Comparison of ENCODE assay signal across 13 cellular contexts in genomic region chr12:124563809-124564208, GRCh38. TPM values are rescaled to one million over a fixed set of nuclear protein-coding genes. Genes with fewer than 3 reads are reported as not detected.
A peak's percentile ranks its signal among the peaks of the same experiment; 100 is the strongest.
DNase-seq lines count a peak whose midpoint lies in the region; ATAC-seq, FAIRE-seq and TF ChIP-seq lines count a peak whose summit lies in the region.
"Had no signal": no experiment of that assay in that cellular context is flagged by ENCODE, and none has a peak within 500 bp of the region (broad histone marks: within the 10 kb centered on the region; RNA-seq: fewer than 3 reads in every experiment).

No MANE protein-coding gene starts in this region.

- CTCF ChIA-PET in CD4-positive, alpha-beta T cell (lab: Charles Lee), result no interaction called here

- H3K27ac ChIP-seq in CD4-positive, alpha-beta T cell (ENCODE audit: low read depth, low read length), result no peak overlapping the region
- peak overlapping the region in 1 of 4 donors; percentile 29 for H3K27ac ChIP-seq in pancreas
- H3K27ac ChIP-seq: KMS-11 had no signal

- peak overlapping the region; percentile 66 for H3K4me3 Mint-ChIP-seq in CD4-positive, alpha-beta T cell
- H3K4me3 Mint-ChIP-seq in endothelial cell (ENCODE audit: unreplicated experiment), result no peak overlapping the region
- no peak overlapping the region for H3K4me3 Mint-ChIP-seq in progenitor cell of endocrine pancreas (ENCODE audit: low read depth)
- no peak overlapping the region for H3K4me3 Mint-ChIP-seq in activated T-cell treated with anti-CD3 and anti-CD28 coated beads, Interleukin-2, amount 50 U/mL, for 24 hours
- H3K4me3 Mint-ChIP-seq: memory B cell had no signal

- intact Hi-C loops in CD4-positive, alpha-beta T cell (cut with DNase I, micrococcal nuclease), result loop anchor here (10.0 kb wide), 2 partner anchors 109 to 529 kb away; no protein-coding TSS in a partner anchor
- intact Hi-C loops in pancreas (cut with DNase I), result loop anchor here in 1 of 3 donors (5.0 kb wide), 1 partner anchor 42 kb away; no protein-coding TSS in a partner anchor

- no peak for DNase-seq in CD4-positive, alpha-beta T cell
- DNase-seq in endothelial cell (ENCODE audit: low spot score) (no peak), progenitor cell of endocrine pancreas (ENCODE audit: low spot score, unreplicated experiment) (no peak), pancreas (no peak)
- no peak for DNase-seq in activated T-cell treated with anti-CD3 and anti-CD28 coated beads, Interleukin-2, amount 50 U/mL, for 48 hours
- DNase-seq in activated T-cell treated with anti-CD3 and anti-CD28 coated beads, Interleukin-2, amount 50 U/mL, for 24 hours, result no peak
- DNase-seq: amniotic stem cell, NCI-H1436 treated with DMSO at 0.1 percent for 48 hours had no signal

- H3K27me3 ChIP-seq in CD4-positive, alpha-beta T cell (ENCODE audit: control insufficient read depth, insufficient read depth, low read length), result no peaks in the 10 kb centered on the region
- H3K27me3 ChIP-seq in Loucy (ENCODE audit: insufficient read depth, low read length, poor library complexity, severe bottlenecking) (no peaks in the 10 kb centered on the region), pancreas (no peaks in the 10 kb centered on the region)

- no peaks in the 10 kb centered on the region for H3K9me2 ChIP-seq in Loucy (replicated peaks; ENCODE audit: low read depth, low read length)

- H3K27ac Mint-ChIP-seq in CD4-positive, alpha-beta T cell, result peak overlapping the region; percentile 51
- H3K27ac Mint-ChIP-seq in endothelial cell (ENCODE audit: unreplicated experiment), result peak overlapping the region; percentile 24
- peak overlapping the region; percentile 76 for H3K27ac Mint-ChIP-seq in progenitor cell of endocrine pancreas
- H3K27ac Mint-ChIP-seq in activated T-cell treated with anti-CD3 and anti-CD28 coated beads, Interleukin-2, amount 50 U/mL, for 24 hours, result no peak overlapping the region
- H3K27ac Mint-ChIP-seq: memory B cell had no signal

- H3K4me1 ChIP-seq in Loucy (ENCODE audit: insufficient read depth, low read length, poor library complexity, severe bottlenecking) (peaks cover 29% of the 10 kb centered on the region), pancreas (peaks cover 3 to 10% (median 7%) of the 10 kb centered on the region in 3 donors)

- no peaks in the 10 kb centered on the region for H3K9me3 Mint-ChIP-seq in CD4-positive, alpha-beta T cell
- H3K9me3 Mint-ChIP-seq in endothelial cell (ENCODE audit: unreplicated experiment) (no peaks in the 10 kb centered on the region), progenitor cell of endocrine pancreas (ENCODE audit: low read depth) (no peaks in the 10 kb centered on the region)
- no peaks in the 10 kb centered on the region for H3K9me3 Mint-ChIP-seq in activated T-cell treated with anti-CD3 and anti-CD28 coated beads, Interleukin-2, amount 50 U/mL, for 24 hours

- ATAC-seq in CD4-positive, alpha-beta T cell (ENCODE audit: poor library complexity), result no peak
- ATAC-seq in pancreas (no peak), GM21825 (IDR thresholded peaks at IDR 0.05; ENCODE audit: unreplicated experiment) (no peak)

- no peaks in the 10 kb centered on the region for H3K27me3 Mint-ChIP-seq in CD4-positive, alpha-beta T cell
- H3K27me3 Mint-ChIP-seq in endothelial cell (ENCODE audit: unreplicated experiment) (peaks cover 4% of the 10 kb centered on the region), progenitor cell of endocrine pancreas (no peaks in the 10 kb centered on the region)
- H3K27me3 Mint-ChIP-seq in activated T-cell treated with anti-CD3 and anti-CD28 coated beads, Interleukin-2, amount 50 U/mL, for 24 hours, result no peaks in the 10 kb centered on the region
- H3K27me3 Mint-ChIP-seq: memory B cell had no signal

- H3K79me2 ChIP-seq in Loucy (ENCODE audit: insufficient read depth, low read length), result peaks cover 82% of the 10 kb centered on the region

- no peaks in the 10 kb centered on the region for H3K9me3 ChIP-seq in CD4-positive, alpha-beta T cell (ENCODE audit: control insufficient read depth, low read length)
- H3K9me3 ChIP-seq in Loucy (ENCODE audit: insufficient read depth, low read depth, low read length), result no peaks in the 10 kb centered on the region
- no peaks in the 10 kb centered on the region for H3K9me3 ChIP-seq in pancreas

- no peak overlapping the region for H3K9ac ChIP-seq in Loucy (ENCODE audit: low read depth, low read length, poor library complexity, severe bottlenecking)
- H3K9ac ChIP-seq: KMS-11 had no signal

- TF ChIP-seq CTCF in CD4-positive, alpha-beta T cell (IDR thresholded peaks at IDR 0.05), result no peak
- no peak for TF ChIP-seq CTCF in Loucy (conservative IDR thresholded peaks at IDR 0.05; ENCODE audit: low read length)
- no peak for TF ChIP-seq CTCF in endothelial cell (IDR thresholded peaks at IDR 0.05; ENCODE audit: unreplicated experiment)
- no peak for TF ChIP-seq CTCF in progenitor cell of endocrine pancreas (IDR thresholded peaks at IDR 0.05; ENCODE audit: unreplicated experiment)
- TF ChIP-seq CTCF in pancreas (IDR thresholded peaks at IDR 0.05), result no peak

- peak overlapping the region; percentile 59 for H3K4me2 ChIP-seq in Loucy (ENCODE audit: low read depth, low read length, poor library complexity, severe bottlenecking)
- H3K4me2 ChIP-seq: KMS-11 had no signal

- POLR2A ChIA-PET in CD4-positive, alpha-beta T cell (lab: Charles Lee), result no interaction called here

- H3K4me1 Mint-ChIP-seq in CD4-positive, alpha-beta T cell (ENCODE audit: low read depth), result peaks cover 58% of the 10 kb centered on the region
- peaks cover 15% of the 10 kb centered on the region for H3K4me1 Mint-ChIP-seq in endothelial cell (ENCODE audit: unreplicated experiment)
- peaks cover 27% of the 10 kb centered on the region for H3K4me1 Mint-ChIP-seq in progenitor cell of endocrine pancreas (ENCODE audit: low read depth)
- H3K4me1 Mint-ChIP-seq in activated T-cell treated with anti-CD3 and anti-CD28 coated beads, Interleukin-2, amount 50 U/mL, for 24 hours (ENCODE audit: low read depth), result peaks cover 51% of the 10 kb centered on the region

- H4K20me1 ChIP-seq in Loucy (ENCODE audit: insufficient read depth, low read length, poor library complexity, severe bottlenecking), result peaks cover 76% of the 10 kb centered on the region

- FAIRE-seq in pancreas (lab: Jason Lieb, UNC), result no peak
- FAIRE-seq: GM12891 had no signal

- WGBS in pancreas, 2 donors, result 76% methylated on average over 10 of the region's 10 CpGs

- H3K36me3 Mint-ChIP-seq in CD4-positive, alpha-beta T cell (ENCODE audit: low read depth), result peaks cover 4% of the 10 kb centered on the region
- H3K36me3 Mint-ChIP-seq in endothelial cell (ENCODE audit: low read depth, unreplicated experiment), result peaks cover 4% of the 10 kb centered on the region
- H3K36me3 Mint-ChIP-seq in progenitor cell of endocrine pancreas (ENCODE audit: insufficient read depth), result no peaks in the 10 kb centered on the region
- H3K36me3 Mint-ChIP-seq in activated T-cell treated with anti-CD3 and anti-CD28 coated beads, Interleukin-2, amount 50 U/mL, for 24 hours (ENCODE audit: low read depth), result peaks cover 9% of the 10 kb centered on the region

- H3F3A ChIP-seq in Loucy (ENCODE audit: low read depth), result no peaks in the 10 kb centered on the region

- H3K36me3 ChIP-seq in Loucy (ENCODE audit: insufficient read depth, low read length) (no peaks in the 10 kb centered on the region), pancreas (no peaks in the 10 kb centered on the region)

- H3K4me3 ChIP-seq in Loucy (ENCODE audit: low read length, poor library complexity, severe bottlenecking), result peak overlapping the region; percentile 52
- no peak overlapping the region for H3K4me3 ChIP-seq in pancreas

- no peak overlapping the region for H2AFZ ChIP-seq in Loucy (ENCODE audit: low read length)

RNA-seq across cellular contexts. Expression of gene NCOR2, which starts 3.6 kb away (rescaled TPM):
- 100 to 1,000 TPM; 133 to 140 TPM for total RNA-seq in CD4-positive, alpha-beta T cell
- 132 TPM for total RNA-seq in endothelial cell (ENCODE audit: unreplicated experiment)
- 218 and 251 TPM in 2 replicates for total RNA-seq in progenitor cell of endocrine pancreas
- total RNA-seq in pancreas, result 100 to 1,000 TPM in 3 of 6 donors, 10 to 100 TPM in 3; 97.7 to 148 (median 101) TPM
- 10 to 100 TPM; 49.6 to 91.6 TPM for polyA plus RNA-seq in pancreas
